In the genomic region with DNA sequence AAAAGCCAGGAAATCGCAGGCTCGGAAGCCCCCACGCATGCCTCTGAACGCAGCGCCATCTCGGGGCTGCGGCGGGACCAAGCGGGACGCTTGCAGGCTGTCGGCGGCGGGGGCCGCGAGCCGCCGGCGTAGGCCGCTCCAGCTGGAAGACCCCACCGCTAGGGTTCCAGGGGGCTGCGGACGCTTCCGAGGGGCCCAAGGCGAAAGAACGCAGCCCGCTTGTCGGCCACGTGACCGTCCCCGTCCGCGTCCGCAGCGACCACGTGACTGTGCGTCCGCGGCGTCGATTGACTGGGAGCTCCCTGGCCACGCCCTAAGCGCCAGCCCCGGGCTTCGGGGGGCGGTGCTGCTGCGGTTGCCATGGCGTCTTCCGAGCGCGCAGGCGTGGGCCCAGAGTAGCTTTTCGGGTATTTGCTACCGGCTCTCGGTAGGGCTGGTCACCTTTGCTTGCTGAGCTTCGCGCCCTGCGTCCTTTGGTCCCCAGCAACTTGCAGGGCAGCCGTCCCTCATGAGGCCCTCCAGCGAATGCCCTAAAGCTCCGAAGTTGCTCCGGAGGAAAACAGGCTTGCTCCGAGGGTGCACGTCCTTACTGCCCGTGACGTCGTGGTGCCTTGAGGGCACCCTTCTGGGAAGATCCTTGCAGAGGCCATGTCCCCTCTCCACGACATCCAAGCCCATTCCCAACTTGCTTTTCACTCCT, we compare ENCODE assay signal across 1 cellular context.
TF ChIP-seq lines count a peak whose summit lies in the region.

No MANE protein-coding gene starts in this region.

TF ChIP-seq in H1, 55 proteins besides CTCF, POLR2A, EP300 and RAD21 (continued from another document):
- TF ChIP-seq JUN (IDR thresholded peaks at IDR 0.05; ENCODE audit: low read depth, low read length) (no peak), KDM5A (IDR thresholded peaks at IDR 0.05; ENCODE audit: low read length) (no peak), RFX5 (IDR thresholded peaks at IDR 0.05; ENCODE audit: borderline replicate concordance, low read depth, low read length) (no peak), SRF (IDR thresholded peaks at IDR 0.05; ENCODE audit: low read depth, low read length) (no peak), CEBPB (IDR thresholded peaks at IDR 0.05; ENCODE audit: low read depth, low read length) (no peak), CHD1 (IDR thresholded peaks at IDR 0.05; ENCODE audit: low read depth, low read length) (no peak), GABPA (IDR thresholded peaks at IDR 0.05; ENCODE audit: borderline replicate concordance, insufficient read depth, low read length) (no peak), MAFK (IDR thresholded peaks at IDR 0.05; ENCODE audit: low read depth, low read length) (no peak), SP4 (IDR thresholded peaks at IDR 0.05; ENCODE audit: low read length) (no peak), KDM4A (IDR thresholded peaks at IDR 0.05; ENCODE audit: low read depth, low read length, severe bottlenecking) (peak; percentile 52), POLR2AphosphoS5 (IDR thresholded peaks at IDR 0.05; ENCODE audit: low read depth, low read length) (0 out of 2 replicates have a peak, but pooled peaks have one; percentile 36), TBP (IDR thresholded peaks at IDR 0.05; ENCODE audit: low read depth, low read length) (peak; percentile 36; the same call in 1 of the 2 replicates), SP2 (IDR thresholded peaks at IDR 0.05; ENCODE audit: low read length) (no peak), RBBP5 (IDR thresholded peaks at IDR 0.05; ENCODE audit: borderline replicate concordance, low read depth, low read length) (no peak), TAF1 (IDR thresholded peaks at IDR 0.05; ENCODE audit: low read depth, low read length) (peak; percentile 66), BACH1 (IDR thresholded peaks at IDR 0.05; ENCODE audit: low read length) (no peak), TAF7 (optimal IDR thresholded peaks at IDR 0.05; ENCODE audit: borderline replicate concordance, low read depth, low read length) (no peak), SIN3A (conservative IDR thresholded peaks at IDR 0.05 in 1 of 2, IDR thresholded peaks at IDR 0.05 in 1 of 2; ENCODE audit: low read depth in 1 of 2, low read length in 2 of 2) (no peak), SIRT6 (IDR thresholded peaks at IDR 0.05; ENCODE audit: low read length) (no peak), BCL11A (IDR thresholded peaks at IDR 0.05; ENCODE audit: low read depth in 2 of 2, low read length in 2 of 2) (no peak), NANOG (IDR thresholded peaks at IDR 0.05; ENCODE audit: insufficient read depth, low read depth, low read length, poor library complexity, severe bottlenecking) (peak; percentile 13), E2F6 (IDR thresholded peaks at IDR 0.05) (peak; percentile 92), CTBP2 (IDR thresholded peaks at IDR 0.05; ENCODE audit: borderline replicate concordance, insufficient read depth, insufficient read length, low read length) (no peak), ZNF274 (IDR thresholded peaks at IDR 0.05; ENCODE audit: borderline replicate concordance, extremely low read depth, low read length) (no peak), SIX5 (IDR thresholded peaks at IDR 0.05; ENCODE audit: low read depth, low read length) (no peak), HDAC2 (IDR thresholded peaks at IDR 0.05; ENCODE audit: borderline replicate concordance in 1 of 2, low read depth in 2 of 2, low read length in 2 of 2) (no peak), KDM1A (IDR thresholded peaks at IDR 0.05; ENCODE audit: borderline replicate concordance, low read length) (no peak), TEAD4 (IDR thresholded peaks at IDR 0.05; ENCODE audit: low read depth, low read length) (no peak), ASH2L (IDR thresholded peaks at IDR 0.05; ENCODE audit: low read length) (no peak), NRF1 (IDR thresholded peaks at IDR 0.05; ENCODE audit: low read depth, low read length) (no peak), CREB1 (IDR thresholded peaks at IDR 0.05) (no peak), FOSL1 (IDR thresholded peaks at IDR 0.05; ENCODE audit: insufficient read depth, low read depth, low read length) (no peak), SAP30 (IDR thresholded peaks at IDR 0.05; ENCODE audit: insufficient read depth, insufficient replicate concordance, low read length) (no peak), EGR1 (IDR thresholded peaks at IDR 0.05; ENCODE audit: borderline replicate concordance, low read depth, low read length) (no peak), TCF12 (IDR thresholded peaks at IDR 0.05; ENCODE audit: low read depth, low read length) (no peak), CBX8 (IDR thresholded peaks at IDR 0.05; ENCODE audit: borderline replicate concordance, low read depth, low read length) (no peak), BRCA1 (IDR thresholded peaks at IDR 0.05; ENCODE audit: low read depth, low read length) (no peak), POU5F1 (IDR thresholded peaks at IDR 0.05; ENCODE audit: low read depth, low read length) (no peak), CHD2 (IDR thresholded peaks at IDR 0.05; ENCODE audit: low read length) (no peak), EZH2 (IDR thresholded peaks at IDR 0.05; ENCODE audit: low read depth, low read length, severe bottlenecking) (no peak), SP1 (IDR thresholded peaks at IDR 0.05; ENCODE audit: low read depth, low read length) (no peak), CBX5 (IDR thresholded peaks at IDR 0.05; ENCODE audit: low read depth, low read length) (no peak), HDAC6 (IDR thresholded peaks at IDR 0.05; ENCODE audit: low read depth, low read length) (no peak), JUND (IDR thresholded peaks at IDR 0.05; ENCODE audit: low read length) (no peak), USF2 (IDR thresholded peaks at IDR 0.05; ENCODE audit: low read length) (peak; percentile 93), RXRA (IDR thresholded peaks at IDR 0.05; ENCODE audit: insufficient read depth, low read depth, low read length) (no peak), GTF2F1 (IDR thresholded peaks at IDR 0.05; ENCODE audit: borderline replicate concordance, low read depth, low read length) (no peak), YY1 (IDR thresholded peaks at IDR 0.05; ENCODE audit: low read depth, low read length) (no peak), SUZ12 (IDR thresholded peaks at IDR 0.05; ENCODE audit: low read length) (no peak; the same call in 1 of the 2 replicates)
- TF ChIP-seq, protein P1, sequence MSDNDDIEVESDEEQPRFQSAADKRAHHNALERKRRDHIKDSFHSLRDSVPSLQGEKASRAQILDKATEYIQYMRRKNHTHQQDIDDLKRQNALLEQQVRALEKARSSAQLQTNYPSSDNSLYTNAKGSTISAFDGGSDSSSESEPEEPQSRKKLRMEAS (IDR thresholded peaks at IDR 0.05), result peak; percentile 96
- TF ChIP-seq, protein P2, sequence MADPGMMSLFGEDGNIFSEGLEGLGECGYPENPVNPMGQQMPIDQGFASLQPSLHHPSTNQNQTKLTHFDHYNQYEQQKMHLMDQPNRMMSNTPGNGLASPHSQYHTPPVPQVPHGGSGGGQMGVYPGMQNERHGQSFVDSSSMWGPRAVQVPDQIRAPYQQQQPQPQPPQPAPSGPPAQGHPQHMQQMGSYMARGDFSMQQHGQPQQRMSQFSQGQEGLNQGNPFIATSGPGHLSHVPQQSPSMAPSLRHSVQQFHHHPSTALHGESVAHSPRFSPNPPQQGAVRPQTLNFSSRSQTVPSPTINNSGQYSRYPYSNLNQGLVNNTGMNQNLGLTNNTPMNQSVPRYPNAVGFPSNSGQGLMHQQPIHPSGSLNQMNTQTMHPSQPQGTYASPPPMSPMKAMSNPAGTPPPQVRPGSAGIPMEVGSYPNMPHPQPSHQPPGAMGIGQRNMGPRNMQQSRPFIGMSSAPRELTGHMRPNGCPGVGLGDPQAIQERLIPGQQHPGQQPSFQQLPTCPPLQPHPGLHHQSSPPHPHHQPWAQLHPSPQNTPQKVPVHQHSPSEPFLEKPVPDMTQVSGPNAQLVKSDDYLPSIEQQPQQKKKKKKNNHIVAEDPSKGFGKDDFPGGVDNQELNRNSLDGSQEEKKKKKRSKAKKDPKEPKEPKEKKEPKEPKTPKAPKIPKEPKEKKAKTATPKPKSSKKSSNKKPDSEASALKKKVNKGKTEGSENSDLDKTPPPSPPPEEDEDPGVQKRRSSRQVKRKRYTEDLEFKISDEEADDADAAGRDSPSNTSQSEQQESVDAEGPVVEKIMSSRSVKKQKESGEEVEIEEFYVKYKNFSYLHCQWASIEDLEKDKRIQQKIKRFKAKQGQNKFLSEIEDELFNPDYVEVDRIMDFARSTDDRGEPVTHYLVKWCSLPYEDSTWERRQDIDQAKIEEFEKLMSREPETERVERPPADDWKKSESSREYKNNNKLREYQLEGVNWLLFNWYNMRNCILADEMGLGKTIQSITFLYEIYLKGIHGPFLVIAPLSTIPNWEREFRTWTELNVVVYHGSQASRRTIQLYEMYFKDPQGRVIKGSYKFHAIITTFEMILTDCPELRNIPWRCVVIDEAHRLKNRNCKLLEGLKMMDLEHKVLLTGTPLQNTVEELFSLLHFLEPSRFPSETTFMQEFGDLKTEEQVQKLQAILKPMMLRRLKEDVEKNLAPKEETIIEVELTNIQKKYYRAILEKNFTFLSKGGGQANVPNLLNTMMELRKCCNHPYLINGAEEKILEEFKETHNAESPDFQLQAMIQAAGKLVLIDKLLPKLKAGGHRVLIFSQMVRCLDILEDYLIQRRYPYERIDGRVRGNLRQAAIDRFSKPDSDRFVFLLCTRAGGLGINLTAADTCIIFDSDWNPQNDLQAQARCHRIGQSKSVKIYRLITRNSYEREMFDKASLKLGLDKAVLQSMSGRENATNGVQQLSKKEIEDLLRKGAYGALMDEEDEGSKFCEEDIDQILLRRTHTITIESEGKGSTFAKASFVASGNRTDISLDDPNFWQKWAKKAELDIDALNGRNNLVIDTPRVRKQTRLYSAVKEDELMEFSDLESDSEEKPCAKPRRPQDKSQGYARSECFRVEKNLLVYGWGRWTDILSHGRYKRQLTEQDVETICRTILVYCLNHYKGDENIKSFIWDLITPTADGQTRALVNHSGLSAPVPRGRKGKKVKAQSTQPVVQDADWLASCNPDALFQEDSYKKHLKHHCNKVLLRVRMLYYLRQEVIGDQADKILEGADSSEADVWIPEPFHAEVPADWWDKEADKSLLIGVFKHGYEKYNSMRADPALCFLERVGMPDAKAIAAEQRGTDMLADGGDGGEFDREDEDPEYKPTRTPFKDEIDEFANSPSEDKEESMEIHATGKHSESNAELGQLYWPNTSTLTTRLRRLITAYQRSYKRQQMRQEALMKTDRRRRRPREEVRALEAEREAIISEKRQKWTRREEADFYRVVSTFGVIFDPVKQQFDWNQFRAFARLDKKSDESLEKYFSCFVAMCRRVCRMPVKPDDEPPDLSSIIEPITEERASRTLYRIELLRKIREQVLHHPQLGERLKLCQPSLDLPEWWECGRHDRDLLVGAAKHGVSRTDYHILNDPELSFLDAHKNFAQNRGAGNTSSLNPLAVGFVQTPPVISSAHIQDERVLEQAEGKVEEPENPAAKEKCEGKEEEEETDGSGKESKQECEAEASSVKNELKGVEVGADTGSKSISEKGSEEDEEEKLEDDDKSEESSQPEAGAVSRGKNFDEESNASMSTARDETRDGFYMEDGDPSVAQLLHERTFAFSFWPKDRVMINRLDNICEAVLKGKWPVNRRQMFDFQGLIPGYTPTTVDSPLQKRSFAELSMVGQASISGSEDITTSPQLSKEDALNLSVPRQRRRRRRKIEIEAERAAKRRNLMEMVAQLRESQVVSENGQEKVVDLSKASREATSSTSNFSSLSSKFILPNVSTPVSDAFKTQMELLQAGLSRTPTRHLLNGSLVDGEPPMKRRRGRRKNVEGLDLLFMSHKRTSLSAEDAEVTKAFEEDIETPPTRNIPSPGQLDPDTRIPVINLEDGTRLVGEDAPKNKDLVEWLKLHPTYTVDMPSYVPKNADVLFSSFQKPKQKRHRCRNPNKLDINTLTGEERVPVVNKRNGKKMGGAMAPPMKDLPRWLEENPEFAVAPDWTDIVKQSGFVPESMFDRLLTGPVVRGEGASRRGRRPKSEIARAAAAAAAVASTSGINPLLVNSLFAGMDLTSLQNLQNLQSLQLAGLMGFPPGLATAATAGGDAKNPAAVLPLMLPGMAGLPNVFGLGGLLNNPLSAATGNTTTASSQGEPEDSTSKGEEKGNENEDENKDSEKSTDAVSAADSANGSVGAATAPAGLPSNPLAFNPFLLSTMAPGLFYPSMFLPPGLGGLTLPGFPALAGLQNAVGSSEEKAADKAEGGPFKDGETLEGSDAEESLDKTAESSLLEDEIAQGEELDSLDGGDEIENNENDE (IDR thresholded peaks at IDR 0.05; ENCODE audit: insufficient replicate concordance, low read length), result no peak
- TF ChIP-seq, protein P3, sequence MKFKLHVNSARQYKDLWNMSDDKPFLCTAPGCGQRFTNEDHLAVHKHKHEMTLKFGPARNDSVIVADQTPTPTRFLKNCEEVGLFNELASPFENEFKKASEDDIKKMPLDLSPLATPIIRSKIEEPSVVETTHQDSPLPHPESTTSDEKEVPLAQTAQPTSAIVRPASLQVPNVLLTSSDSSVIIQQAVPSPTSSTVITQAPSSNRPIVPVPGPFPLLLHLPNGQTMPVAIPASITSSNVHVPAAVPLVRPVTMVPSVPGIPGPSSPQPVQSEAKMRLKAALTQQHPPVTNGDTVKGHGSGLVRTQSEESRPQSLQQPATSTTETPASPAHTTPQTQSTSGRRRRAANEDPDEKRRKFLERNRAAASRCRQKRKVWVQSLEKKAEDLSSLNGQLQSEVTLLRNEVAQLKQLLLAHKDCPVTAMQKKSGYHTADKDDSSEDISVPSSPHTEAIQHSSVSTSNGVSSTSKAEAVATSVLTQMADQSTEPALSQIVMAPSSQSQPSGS (IDR thresholded peaks at IDR 0.05; ENCODE audit: low read length), result no peak
- TF ChIP-seq, protein P4, sequence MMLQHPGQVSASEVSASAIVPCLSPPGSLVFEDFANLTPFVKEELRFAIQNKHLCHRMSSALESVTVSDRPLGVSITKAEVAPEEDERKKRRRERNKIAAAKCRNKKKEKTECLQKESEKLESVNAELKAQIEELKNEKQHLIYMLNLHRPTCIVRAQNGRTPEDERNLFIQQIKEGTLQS (IDR thresholded peaks at IDR 0.05; ENCODE audit: insufficient read depth, low read depth, low read length), result peak; percentile 82
